19 cellular contexts compared by ENCODE assay signal in genomic region chr5:139397921-139398320, GRCh38. TPM values are rescaled to one million over a fixed set of nuclear protein-coding genes. Genes with fewer than 3 reads are reported as not detected.
DNase-seq lines count a peak whose midpoint lies in the region; ATAC-seq, FAIRE-seq and TF ChIP-seq lines count a peak whose summit lies in the region.
"Had no signal": no experiment of that assay in that cellular context is flagged by ENCODE, and none has a peak within 500 bp of the region (broad histone marks: within the 10 kb centered on the region; RNA-seq: fewer than 3 reads in every experiment).

No MANE protein-coding gene starts in this region.

- H3K36me3 Mint-ChIP-seq in T-helper 1 cell treated with Interleukin-12 subunit alpha and Interleukin-12 subunit beta and Interleukin-4 antibody, amounts not matched to agents 30 μg/mL and 1 μg/mL, for 36 hours (ENCODE audit: low read depth): peaks cover 6% of the 10 kb centered on the region

- peaks cover 0 to 11% of the 10 kb centered on the region in 2 donors for H3K36me3 ChIP-seq in psoas muscle (ENCODE audit: insufficient read depth in 1 of 2, low read depth in 1 of 2)
- no peaks in the 10 kb centered on the region for H3K36me3 ChIP-seq in tibial nerve

- H3K9me3 Mint-ChIP-seq in T-helper 1 cell treated with Interleukin-12 subunit alpha and Interleukin-12 subunit beta and Interleukin-4 antibody, amounts not matched to agents 30 μg/mL and 1 μg/mL, for 36 hours: no peaks in the 10 kb centered on the region

- FAIRE-seq in A549 (lab: Jason Lieb, UNC): no peak
- FAIRE-seq: A204.1, D721Med, HTR-8/SVneo, K562 had no signal

- no peaks in the 10 kb centered on the region for H3K27me3 Mint-ChIP-seq in T-helper 1 cell treated with Interleukin-12 subunit alpha and Interleukin-12 subunit beta and Interleukin-4 antibody, amounts not matched to agents 30 μg/mL and 1 μg/mL, for 36 hours (ENCODE audit: low read depth)
- H3K27me3 Mint-ChIP-seq: CD4-positive, alpha-beta memory T cell had no signal

- DNase-seq in T-helper 1 cell (no peak), A549 (ENCODE audit: low read depth in 1 of 2, low spot score in 1 of 2) (no peak), NCI-H69 (lab: John Stamatoyannopoulos, UW) (peak; percentile 77), psoas muscle (peak in 1 of 2 donors; percentile 32), T-helper 9 cell (no peak), foreskin keratinocyte (no peak), tibial nerve (ENCODE audit: low spot score in 2 of 2) (no peak)
- DNase-seq: CD4-positive, alpha-beta memory T cell; GOT3; NCI-H1048; NCI-H2107; NCI-H226; NCI-H774; Right ventricle myocardium superior had no signal

- H3K27ac Mint-ChIP-seq in T-helper 1 cell treated with Interleukin-12 subunit alpha and Interleukin-12 subunit beta and Interleukin-4 antibody, amounts not matched to agents 30 μg/mL and 1 μg/mL, for 36 hours: peak overlapping the region; percentile 15
- H3K27ac Mint-ChIP-seq: CD4-positive, alpha-beta memory T cell had no signal

- CTCF ChIA-PET in A549 (lab: Yijun Ruan, JAX): no interaction called here

- no peak for TF ChIP-seq RAD21 in A549 (conservative IDR thresholded peaks at IDR 0.05 in 1 of 2, IDR thresholded peaks at IDR 0.05 in 1 of 2)

- H3K4me2 ChIP-seq in A549: 0 out of 3 replicates have a peak overlapping the region, but pooled peaks have one; percentile 7

- H3K27ac ChIP-seq in A549 (no peak overlapping the region), psoas muscle (peak overlapping the region; percentile 100), foreskin keratinocyte (no peak overlapping the region), tibial nerve (no peak overlapping the region)

- H3K4me1 ChIP-seq in A549 (peaks cover 18% of the 10 kb centered on the region), psoas muscle (peaks cover 27% of the 10 kb centered on the region), foreskin keratinocyte (no peaks in the 10 kb centered on the region), tibial nerve (peaks cover 0 to 27% (median 10%) of the 10 kb centered on the region in 4 donors)

- H3K27me3 ChIP-seq in psoas muscle (ENCODE audit: insufficient read depth in 3 of 3, low read length in 2 of 3) (no peaks in the 10 kb centered on the region), foreskin keratinocyte (no peaks in the 10 kb centered on the region), tibial nerve (peaks cover 0 to 30% of the 10 kb centered on the region in 2 donors)

- no peak for TF ChIP-seq EP300 in A549 (IDR thresholded peaks at IDR 0.05)
- no peak for TF ChIP-seq EP300 in tibial nerve (IDR thresholded peaks at IDR 0.05)

- ATAC-seq in A549 (no peak), psoas muscle (no peak), foreskin keratinocyte (no peak)

- POLR2A ChIA-PET in A549 (lab: Yijun Ruan, JAX): no interaction called here

- 32% methylated on average over 6 of the region's 6 CpGs for WGBS in A549 (ENCODE audit: missing lambda C conversion rate)
- WGBS in psoas muscle, 3 donors: 42 to 43% (median 43%) methylated on average over 6 of the region's 6 CpGs
- 47 to 48% methylated on average over 6 of the region's 6 CpGs for WGBS in tibial nerve, 2 donors

- H3K9me3 ChIP-seq in A549: no peaks in the 10 kb centered on the region
- H3K9me3 ChIP-seq in psoas muscle: no peaks in the 10 kb centered on the region
- H3K9me3 ChIP-seq in tibial nerve: no peaks in the 10 kb centered on the region

- peak overlapping the region; percentile 37 for H3K4me3 Mint-ChIP-seq in T-helper 1 cell treated with Interleukin-12 subunit alpha and Interleukin-12 subunit beta and Interleukin-4 antibody, amounts not matched to agents 30 μg/mL and 1 μg/mL, for 36 hours
- H3K4me3 Mint-ChIP-seq: CD4-positive, alpha-beta memory T cell had no signal

- H3K4me3 ChIP-seq in A549 (no peak overlapping the region), psoas muscle (no peak overlapping the region), tibial nerve (no peak overlapping the region)
- H3K4me3 ChIP-seq: K562 had no signal

- TF ChIP-seq CTCF in A549 (IDR thresholded peaks at IDR 0.05) (no peak), psoas muscle (IDR thresholded peaks at IDR 0.05) (no peak), foreskin keratinocyte (conservative IDR thresholded peaks at IDR 0.05) (no peak), tibial nerve (IDR thresholded peaks at IDR 0.05) (no peak)

- TF ChIP-seq POLR2A in A549 (IDR thresholded peaks at IDR 0.05; ENCODE audit: low read length) (no peak), tibial nerve (IDR thresholded peaks at IDR 0.05) (no peak)

- intact Hi-C loops in psoas muscle (cut with DNase I): no loop called here

- peaks cover 32% of the 10 kb centered on the region for H3K4me1 Mint-ChIP-seq in T-helper 1 cell treated with Interleukin-12 subunit alpha and Interleukin-12 subunit beta and Interleukin-4 antibody, amounts not matched to agents 30 μg/mL and 1 μg/mL, for 36 hours (ENCODE audit: low read depth)

TF ChIP-seq in A549, 52 proteins besides CTCF, POLR2A, EP300 and RAD21:
- TF ChIP-seq GATA3 (IDR thresholded peaks at IDR 0.05; ENCODE audit: borderline replicate concordance) (no peak), JUN (IDR thresholded peaks at IDR 0.05) (no peak)

RNA-seq across cellular contexts. Expression of gene PROB1, which starts 3.0 kb away (rescaled TPM):
- polyA plus RNA-seq in A549 (2011; rRNA removed) (0.23 and 0.33 TPM in 2 replicates), A549 (2017; fragmentation: RNase III; extraction: RNeasy Plus Mini Kit Qiagen cat#74134 plus additional on column Dnase treatment) (0.47 to 0.67 TPM (median 0.48 TPM) in 3 replicates), psoas muscle (10 to 100 TPM; 15.2 to 31.3 (median 30.1) TPM), foreskin keratinocyte (1.6 TPM in 2 replicates)
- 0.22 and 0.38 TPM in 2 replicates for polyA plus RNA-seq in A549 (2012; cell fraction: cytosol; rRNA removed)
- 1.8 and 1.9 TPM in 2 replicates for polyA plus RNA-seq in A549 (2012; cell fraction: nucleus; rRNA removed)
- polyA minus RNA-seq in A549 (2011; rRNA and poly(A)+ RNA removed): 0.41 and 0.54 TPM in 2 replicates
- total RNA-seq in psoas muscle (10 to 100 TPM; 42.3 to 86.7 (median 67.9) TPM), foreskin keratinocyte (1.4 and 1.6 TPM in 2 replicates), tibial nerve (1 to 10 TPM in 3 of 4 donors, under 1 TPM in 1; 0.63 to 3.6 (median 1.3) TPM)

RNA-seq across cellular contexts. Expression of gene SPATA24, which starts 6.0 kb away (rescaled TPM):
- polyA plus RNA-seq in A549 (2011; rRNA removed) (4.5 and 5.7 TPM in 2 replicates), A549 (2017; fragmentation: RNase III; extraction: RNeasy Plus Mini Kit Qiagen cat#74134 plus additional on column Dnase treatment) (6.9 to 7.5 TPM (median 7.0 TPM) in 3 replicates), psoas muscle (10 to 100 TPM; 11.2 to 18.8 (median 18.3) TPM), foreskin keratinocyte (5.3 and 5.7 TPM in 2 replicates)
- 3.3 and 4.6 TPM in 2 replicates for polyA plus RNA-seq in A549 (2012; cell fraction: cytosol; rRNA removed)
- polyA plus RNA-seq in A549 (2012; cell fraction: nucleus; rRNA removed): 1.7 and 1.8 TPM in 2 replicates
- polyA minus RNA-seq in A549 (2011; rRNA and poly(A)+ RNA removed): 3.0 and 5.2 TPM in 2 replicates
- total RNA-seq in psoas muscle (10 to 100 TPM in 2 of 4 donors, 1 to 10 TPM in 2; 6.7 to 14.6 (median 10.6) TPM), foreskin keratinocyte (2.8 and 3.8 TPM in 2 replicates), tibial nerve (1 to 10 TPM in 2 of 4 donors, not detected in 2; 1.9 to 7.2 TPM)

RNA-seq across cellular contexts. Expression of gene MZB1, which starts 8.2 kb away (rescaled TPM):
- 0.09 TPM in 1 of 2 replicates, not detected in the other for polyA plus RNA-seq in A549 (2011; rRNA removed)
- 0.05 TPM in 2 replicates for polyA plus RNA-seq in A549 (2012; cell fraction: cytosol; rRNA removed)
- 0.10 and 0.12 TPM in 2 replicates for polyA plus RNA-seq in A549 (2012; cell fraction: nucleus; rRNA removed)
- 0.09 to 0.14 TPM in 2 of 3 replicates, not detected in the other for polyA plus RNA-seq in A549 (2017; fragmentation: RNase III; extraction: RNeasy Plus Mini Kit Qiagen cat#74134 plus additional on column Dnase treatment)
- 0.15 and 0.17 TPM in 2 replicates for polyA minus RNA-seq in A549 (2011; rRNA and poly(A)+ RNA removed)
- total RNA-seq in psoas muscle: 1 to 10 TPM in 2 of 4 donors, under 1 TPM in 2; 0.57 to 1.2 (median 0.84) TPM
- under 1 TPM; 0.03 to 0.25 (median 0.25) TPM for polyA plus RNA-seq in psoas muscle
- 0.21 TPM in 1 of 2 replicates, not detected in the other for total RNA-seq in foreskin keratinocyte
- 0.12 TPM in 1 of 2 replicates, not detected in the other for polyA plus RNA-seq in foreskin keratinocyte
- 1 to 10 TPM in 2 of 4 donors, not detected in 2; 2.1 to 2.4 TPM for total RNA-seq in tibial nerve

RNA-seq across cellular contexts. Expression of gene SLC23A1, which starts 14.8 kb away (rescaled TPM):
- polyA plus RNA-seq in A549 (2011; rRNA removed) (7.7 and 9.5 TPM in 2 replicates), A549 (2017; fragmentation: RNase III; extraction: RNeasy Plus Mini Kit Qiagen cat#74134 plus additional on column Dnase treatment) (4.0 to 5.1 TPM (median 4.3 TPM) in 3 replicates), psoas muscle (under 1 TPM in 1 of 3 donors, not detected in 2; 0.03 TPM), foreskin keratinocyte (not detected in 2 replicates)
- 3.4 and 5.1 TPM in 2 replicates for polyA plus RNA-seq in A549 (2012; cell fraction: cytosol; rRNA removed)
- polyA plus RNA-seq in A549 (2012; cell fraction: nucleus; rRNA removed): 19.6 and 21.5 TPM in 2 replicates
- polyA minus RNA-seq in A549 (2011; rRNA and poly(A)+ RNA removed): 17.8 and 19.6 TPM in 2 replicates
- total RNA-seq in psoas muscle (not detected), foreskin keratinocyte (not detected in 2 replicates), tibial nerve (not detected)
- total RNA-seq: CD4-positive, alpha-beta memory T cell; K562; Right ventricle myocardium superior had no signal
- polyA plus RNA-seq: CD4-positive, alpha-beta memory T cell had no signal

RNA-seq across cellular contexts. Expression of gene DNAJC18, which starts 41.4 kb away (rescaled TPM):
- polyA plus RNA-seq in A549 (2011; rRNA removed) (5.3 TPM in 2 replicates), A549 (2017; fragmentation: RNase III; extraction: RNeasy Plus Mini Kit Qiagen cat#74134 plus additional on column Dnase treatment) (4.2 to 6.1 TPM (median 5.3 TPM) in 3 replicates), psoas muscle (10 to 100 TPM in 2 of 3 donors, 1 to 10 TPM in 1; 2.6 to 14.5 (median 13.7) TPM), foreskin keratinocyte (7.6 and 10.1 TPM in 2 replicates)
- polyA plus RNA-seq in A549 (2012; cell fraction: cytosol; rRNA removed): 1.4 and 1.6 TPM in 2 replicates
- 0.49 and 0.76 TPM in 2 replicates for polyA plus RNA-seq in A549 (2012; cell fraction: nucleus; rRNA removed)
- polyA minus RNA-seq in A549 (2011; rRNA and poly(A)+ RNA removed): 2.3 and 3.1 TPM in 2 replicates
- total RNA-seq in psoas muscle (10 to 100 TPM in 2 of 4 donors, 1 to 10 TPM in 2; 9.0 to 10.7 (median 10.2) TPM), foreskin keratinocyte (5.8 and 9.2 TPM in 2 replicates), tibial nerve (10 to 100 TPM in 3 of 4 donors, 1 to 10 TPM in 1; 9.2 to 11.4 (median 10.7) TPM)

Comparison
In these comparisons a context has a peak if more than half of its experiments do, and no peak if none do; other contexts are left out.
1. RNA of gene PROB1, which starts 3.0 kb away (total RNA-seq): 42.3 to 86.7 TPM in psoas muscle; 1.4 to 1.6 TPM in foreskin keratinocyte and 0.63 to 3.6 TPM in tibial nerve; every median in the first group is over 4 times any median in the second.